In the genomic region with DNA sequence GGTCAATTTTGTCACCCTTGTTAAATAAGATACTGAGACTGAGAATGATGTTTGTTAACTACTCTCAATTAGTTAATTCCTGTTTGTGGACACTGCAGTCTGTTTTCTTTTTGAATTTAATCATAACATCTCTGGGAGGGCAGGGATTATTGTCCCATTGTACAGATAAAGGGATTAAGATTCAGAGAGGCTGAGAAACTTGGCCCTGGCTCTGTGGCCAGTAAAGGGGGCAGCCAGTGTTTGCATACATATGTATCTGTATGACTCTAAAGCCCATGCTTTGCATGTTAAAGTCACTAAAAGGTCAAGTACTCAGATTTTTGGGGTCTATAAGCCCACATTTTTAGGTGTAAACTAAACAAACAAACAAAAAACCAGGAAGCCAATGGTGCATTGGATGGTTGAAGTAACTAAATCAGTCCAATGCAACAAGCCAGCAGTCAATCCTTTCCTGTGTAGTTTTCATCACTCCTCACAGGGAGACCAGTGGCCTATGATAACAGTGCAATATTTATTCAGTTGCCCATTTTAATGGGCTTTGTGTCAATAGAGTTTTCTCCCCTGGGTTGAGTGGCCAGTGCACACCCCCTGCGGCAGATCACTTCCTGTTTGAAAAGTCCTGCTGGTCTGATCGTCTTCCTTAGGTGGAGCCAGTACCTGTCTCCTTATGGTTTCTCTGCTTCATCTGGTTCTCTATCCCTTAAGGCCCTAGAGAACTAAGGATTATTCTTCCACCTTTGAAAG, we compare ENCODE assay signal across 19 cellular contexts.
DNase-seq lines count a peak whose midpoint lies in the region; ATAC-seq, FAIRE-seq and TF ChIP-seq lines count a peak whose summit lies in the region.
"Had no signal": no experiment of that assay in that cellular context is flagged by ENCODE, and none has a peak within 500 bp of the region (broad histone marks: within the 10 kb centered on the region; RNA-seq: fewer than 3 reads in every experiment).

No MANE protein-coding gene starts in this region.

- DNase-seq in HepG2 (ENCODE audit: low spot score): peak; percentile 69
- DNase-seq in right lobe of liver: no peak
- DNase-seq in NCI-H748 treated with DMSO at 0.1 percent for 48 hours (lab: John Stamatoyannopoulos, UW): peak; percentile 97
- no peak for DNase-seq in endothelial cell (ENCODE audit: low spot score)
- DNase-seq in endodermal cell: no peak
- DNase-seq: activated CD4-positive, CD25-positive, alpha-beta regulatory T cell treated with anti-CD3 and anti-CD28 coated beads, Interleukin-2, amount 50 U/mL, for 72 hours; activated gamma-delta T cell treated with Interleukin-2 at 50 U/mL for 16 hours; CD8-positive, alpha-beta T cell; NCI-H446 treated with DMSO at 0.1 percent for 48 hours; nephron progenitor cell had no signal

- H3K4me1 Mint-ChIP-seq in endothelial cell (ENCODE audit: unreplicated experiment) (peaks cover 19% of the 10 kb centered on the region), endodermal cell (peaks cover 24% of the 10 kb centered on the region)

- no TSS peak for BruUV-seq in HepG2 (replicated peaks; lab: Mats Ljungman, UMichigan)

- H4K20me1 ChIP-seq in HepG2 (ENCODE audit: insufficient read depth, low read length): no peaks in the 10 kb centered on the region

- intact Hi-C loops in HepG2 (cut with micrococcal nuclease; ENCODE audit: unreplicated experiment) (no loop called here), right lobe of liver (cut with DNase I) (no loop called here)

- TF ChIP-seq EP300 in HepG2 (IDR thresholded peaks at IDR 0.05; ENCODE audit: low read depth in 2 of 2, low read length in 2 of 2): peak in 1 of 2 experiments; percentile 51; a peak in 1 of 4 replicates
- TF ChIP-seq EP300 in HepG2 (CRISPR knock-in tag; IDR thresholded peaks at IDR 0.05; ENCODE audit: borderline replicate concordance): no peak; the same call in 1 of the 2 replicates

- H3K36me3 Mint-ChIP-seq in endothelial cell (ENCODE audit: low read depth, unreplicated experiment) (no peaks in the 10 kb centered on the region), endodermal cell (ENCODE audit: low read depth) (no peaks in the 10 kb centered on the region)
- H3K36me3 Mint-ChIP-seq: CD8-positive, alpha-beta T cell had no signal

- CTCF ChIA-PET in HepG2 (lab: Yijun Ruan, JAX; ENCODE audit: low intra/inter-chr PET ratio, low total read pairs): no interaction called here

- H3K9ac ChIP-seq in HepG2 (ENCODE audit: insufficient read depth, low read depth, low read length) (peak overlapping the region; percentile 80), endodermal cell (ENCODE audit: extremely low read depth, low read length, poor library complexity, severe bottlenecking) (no peak overlapping the region)

- H3K9me3 Mint-ChIP-seq in endothelial cell (ENCODE audit: unreplicated experiment): no peaks in the 10 kb centered on the region
- H3K9me3 Mint-ChIP-seq in endodermal cell: no peaks in the 10 kb centered on the region
- H3K9me3 Mint-ChIP-seq: CD8-positive, alpha-beta T cell; dendritic cell treated with granulocyte-macrophage colony-stimulating factor and Interleukin-4, amounts not matched to agents 40 ng/mL and 50 ng/mL, for 4 days; nephron progenitor cell; T-helper 1 cell treated with Interleukin-12 subunit alpha and Interleukin-12 subunit beta and Interleukin-4 antibody, amounts not matched to agents 30 μg/mL and 1 μg/mL, for 36 hours had no signal

- no peaks in the 10 kb centered on the region for H3K36me3 ChIP-seq in HepG2 (replicated peaks in 1 of 2; ENCODE audit: control insufficient read depth in 1 of 2, insufficient read depth in 2 of 2, low read length in 2 of 2)
- H3K36me3 ChIP-seq in right lobe of liver: no peaks in the 10 kb centered on the region
- no peaks in the 10 kb centered on the region for H3K36me3 ChIP-seq in endodermal cell (ENCODE audit: control insufficient read depth, insufficient read depth, low read length)

- TF ChIP-seq POLR2A in HepG2 (IDR thresholded peaks at IDR 0.05; ENCODE audit: insufficient read depth in 1 of 2, low read depth in 2 of 2, low read length in 2 of 2) (no peak), right lobe of liver (IDR thresholded peaks at IDR 0.05) (no peak)

- H3K79me2 ChIP-seq in HepG2 (ENCODE audit: insufficient read depth, low read length): peaks cover 3% of the 10 kb centered on the region

- TF ChIP-seq RAD21 in HepG2 (CRISPR knock-in tag; IDR thresholded peaks at IDR 0.05): no peak

- H3K4me1 ChIP-seq in HepG2 (ENCODE audit: insufficient read depth, low read length) (peaks cover 85% of the 10 kb centered on the region), right lobe of liver (peaks cover 0 to 7% (median 0%) of the 10 kb centered on the region in 4 donors), endodermal cell (ENCODE audit: control insufficient read depth, insufficient read depth, low read length) (peaks cover 14% of the 10 kb centered on the region)

- peak overlapping the region; percentile 86 for H3K4me2 ChIP-seq in HepG2 (ENCODE audit: low read depth, low read length)

- H3K27ac Mint-ChIP-seq in endothelial cell (ENCODE audit: unreplicated experiment) (peak overlapping the region; percentile 26), endodermal cell (no peak overlapping the region)
- H3K27ac Mint-ChIP-seq: CD8-positive, alpha-beta T cell; nephron progenitor cell; T-helper 1 cell treated with Interleukin-12 subunit alpha and Interleukin-12 subunit beta and Interleukin-4 antibody, amounts not matched to agents 30 μg/mL and 1 μg/mL, for 36 hours had no signal

- H2AFZ ChIP-seq in HepG2 (ENCODE audit: low read length): no peak overlapping the region

- no peak for ATAC-seq in HepG2
- no peak for ATAC-seq in right lobe of liver
- no peak for ATAC-seq in GM21619 (IDR thresholded peaks at IDR 0.05; ENCODE audit: unreplicated experiment)
- no peak for ATAC-seq in GM19324 (IDR thresholded peaks at IDR 0.05; ENCODE audit: low FRiP score, unreplicated experiment)
- ATAC-seq in GM18502 (IDR thresholded peaks at IDR 0.05; ENCODE audit: poor library complexity, unreplicated experiment): no peak
- ATAC-seq: CD8-positive, alpha-beta T cell had no signal

- peak overlapping the region; percentile 94 for H3K27ac ChIP-seq in HepG2 (ENCODE audit: extremely low read length, insufficient read depth, low read length)
- H3K27ac ChIP-seq in right lobe of liver: peak overlapping the region in 1 of 3 donors; percentile 48
- no peak overlapping the region for H3K27ac ChIP-seq in endodermal cell (ENCODE audit: low read depth, low read length)

- no peak overlapping the region; a peak in 1 of 6 replicates for H3K4me3 ChIP-seq in HepG2 (replicated peaks in 1 of 3; ENCODE audit: insufficient read depth in 1 of 3, low read depth in 2 of 3, low read length in 3 of 3)
- H3K4me3 ChIP-seq in right lobe of liver: no peak overlapping the region
- no peak overlapping the region for H3K4me3 ChIP-seq in endodermal cell (ENCODE audit: low read length)
- H3K4me3 ChIP-seq: lung had no signal

- H3K9me3 ChIP-seq in HepG2 (ENCODE audit: low read length) (no peaks in the 10 kb centered on the region), right lobe of liver (no peaks in the 10 kb centered on the region), endodermal cell (ENCODE audit: control insufficient read depth, low read length) (no peaks in the 10 kb centered on the region)

- in situ Hi-C loops in HepG2 (cut with HindIII; ENCODE audit: extremely low pct_ligation_motif_present, low pct_unique_long_range_greater_than_20kb): loop anchor here (5.0 kb wide), 1 partner anchor 110 kb away; the partner anchor contains the start of gene MKKS

- H3K4me3 Mint-ChIP-seq in endothelial cell (ENCODE audit: unreplicated experiment) (no peak overlapping the region), endodermal cell (no peak overlapping the region)
- H3K4me3 Mint-ChIP-seq: CD8-positive, alpha-beta T cell; dendritic cell treated with granulocyte-macrophage colony-stimulating factor and Interleukin-4, amounts not matched to agents 40 ng/mL and 50 ng/mL, for 4 days; nephron progenitor cell; T-helper 1 cell treated with Interleukin-12 subunit alpha and Interleukin-12 subunit beta and Interleukin-4 antibody, amounts not matched to agents 30 μg/mL and 1 μg/mL, for 36 hours had no signal

- H3K27me3 ChIP-seq in HepG2 (ENCODE audit: control insufficient read depth in 1 of 2, insufficient read depth in 2 of 2, low read length in 2 of 2) (no peaks in the 10 kb centered on the region), right lobe of liver (no peaks in the 10 kb centered on the region), endodermal cell (ENCODE audit: control insufficient read depth, insufficient read depth, low read length, poor library complexity, severe bottlenecking) (no peaks in the 10 kb centered on the region)

- TF ChIP-seq CTCF in HepG2 (CRISPR knock-in tag; IDR thresholded peaks at IDR 0.05): no peak
- TF ChIP-seq CTCF in right lobe of liver (IDR thresholded peaks at IDR 0.05): no peak
- TF ChIP-seq CTCF in endothelial cell (IDR thresholded peaks at IDR 0.05; ENCODE audit: unreplicated experiment): no peak
- no peak for TF ChIP-seq CTCF in endodermal cell (conservative IDR thresholded peaks at IDR 0.05)

- no peaks in the 10 kb centered on the region for H3K27me3 Mint-ChIP-seq in endothelial cell (ENCODE audit: unreplicated experiment)
- no peaks in the 10 kb centered on the region for H3K27me3 Mint-ChIP-seq in endodermal cell (ENCODE audit: insufficient read depth)
- H3K27me3 Mint-ChIP-seq: dendritic cell treated with granulocyte-macrophage colony-stimulating factor and Interleukin-4, amounts not matched to agents 40 ng/mL and 50 ng/mL, for 4 days had no signal

- 65% methylated on average over 2 of the region's 2 CpGs for WGBS in HepG2 (ENCODE audit: low lambda C conversion rate)
- WGBS in right lobe of liver (ENCODE audit: insufficient coverage, low coverage, low lambda C conversion rate, missing lambda C conversion rate): 51% methylated on average over 2 of the region's 2 CpGs
- WGBS in endodermal cell (ENCODE audit: insufficient coverage in 1 of 2, insufficient read length in 1 of 2), 2 experiments: 89 to 100% methylated on average over 1 to 2 of the region's 2 CpGs

- no peak for FAIRE-seq in HepG2 (lab: Jason Lieb, UNC)
- FAIRE-seq: A204.1, GM18507, GM19239 had no signal

- POLR2A ChIA-PET in HepG2 (lab: Yijun Ruan, JAX): interaction anchor here (0.8 to 2.2 kb wide), 2 partner anchors 23 to 130 kb away, joined by 3 to 6 read pairs; no protein-coding TSS in a partner anchor

TF ChIP-seq in HepG2, 621 proteins besides CTCF, POLR2A, EP300 and RAD21 (continues in another document):
- TF ChIP-seq GATAD2A (CRISPR knock-in tag; IDR thresholded peaks at IDR 0.05) (peak; percentile 17; the same call in 1 of the 2 replicates), GPN1 (CRISPR knock-in tag; IDR thresholded peaks at IDR 0.05; ENCODE audit: borderline replicate concordance) (no peak), ZNF432 (CRISPR knock-in tag; IDR thresholded peaks at IDR 0.05; ENCODE audit: borderline replicate concordance) (no peak)

Comparison
In these comparisons a context has a peak if more than half of its experiments do, and no peak if none do; other contexts are left out.
1. DNase-seq: peak in HepG2 (single experiment) and NCI-H748 treated with DMSO at 0.1 percent for 48 hours (single experiment); none in right lobe of liver (0 of 3), endothelial cell (single experiment) and endodermal cell (single experiment).